ENCODE assay signal across 8 cellular contexts in the genomic region with DNA sequence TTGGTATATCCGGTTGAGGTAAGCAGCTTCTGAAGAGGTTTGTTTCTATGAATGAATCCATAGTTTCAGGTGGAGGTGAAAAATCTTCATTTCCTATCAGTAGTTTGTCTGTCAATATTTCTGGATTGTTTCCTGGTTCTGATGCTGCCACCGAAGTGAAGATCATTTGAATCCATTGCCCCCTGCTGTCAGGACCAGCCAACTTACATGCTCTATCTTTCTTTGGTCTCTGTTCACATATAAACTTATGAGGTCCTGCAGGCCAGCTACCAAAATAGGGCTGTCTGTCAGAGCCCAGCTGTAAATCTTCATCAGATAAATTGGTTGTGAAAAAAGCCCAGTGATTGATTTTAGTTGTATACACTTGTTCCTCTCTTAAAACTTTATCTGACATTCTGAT. TPM values are rescaled to one million over a fixed set of nuclear protein-coding genes. Genes with fewer than 3 reads are reported as not detected.
DNase-seq lines count a peak whose midpoint lies in the region; ATAC-seq and TF ChIP-seq lines count a peak whose summit lies in the region.

No MANE protein-coding gene starts in this region.

- H3K4me1 ChIP-seq in OCI-LY1 (ENCODE audit: insufficient read depth, low read length, severe bottlenecking), result no peaks in the 10 kb centered on the region
- H3K4me1 ChIP-seq in prostate gland (replicated peaks), result no peaks in the 10 kb centered on the region

- H3F3A ChIP-seq in OCI-LY1 (ENCODE audit: insufficient read depth, low read length), result no peaks in the 10 kb centered on the region

- H3K9me3 ChIP-seq in OCI-LY1 (ENCODE audit: low read length) (no peaks in the 10 kb centered on the region), prostate gland (no peaks in the 10 kb centered on the region)

- no peaks in the 10 kb centered on the region for H3K79me2 ChIP-seq in OCI-LY1 (ENCODE audit: insufficient read depth, low read length)

- no peak for DNase-seq in natural killer cell
- no peak for DNase-seq in natural killer cell treated with Interleukin-12 subunit alpha and Interleukin-12 subunit beta and Interleukin-15 and Interleukin-18, amount 100 ng/mL, for 72 hours (ENCODE audit: low spot score)
- DNase-seq in cerebellar cortex (ENCODE audit: low spot score), result peak; percentile 8
- peak; percentile 21 for DNase-seq in prostate gland (ENCODE audit: low spot score)
- no peak for DNase-seq in glutamatergic neuron

- no peak overlapping the region for H3K9ac ChIP-seq in OCI-LY1 (ENCODE audit: low read length)

- no peak overlapping the region for H3K27ac Mint-ChIP-seq in natural killer cell
- no peak overlapping the region for H3K27ac Mint-ChIP-seq in natural killer cell treated with Interleukin-12 subunit alpha and Interleukin-12 subunit beta and Interleukin-15 and Interleukin-18, amount 100 ng/mL, for 72 hours
- no peak overlapping the region for H3K27ac Mint-ChIP-seq in glutamatergic neuron (ENCODE audit: unreplicated experiment)

- no peak overlapping the region for H3K4me2 ChIP-seq in OCI-LY1 (ENCODE audit: low read length)

- H3K9me2 ChIP-seq in OCI-LY1 (ENCODE audit: low read depth, low read length), result no peaks in the 10 kb centered on the region

- H3K36me3 Mint-ChIP-seq in natural killer cell (no peaks in the 10 kb centered on the region), glutamatergic neuron (ENCODE audit: unreplicated experiment) (no peaks in the 10 kb centered on the region)
- no peaks in the 10 kb centered on the region for H3K36me3 Mint-ChIP-seq in natural killer cell treated with Interleukin-12 subunit alpha and Interleukin-12 subunit beta and Interleukin-15 and Interleukin-18, amount 100 ng/mL, for 72 hours

- no peaks in the 10 kb centered on the region for H3K9me3 Mint-ChIP-seq in natural killer cell
- H3K9me3 Mint-ChIP-seq in natural killer cell treated with Interleukin-12 subunit alpha and Interleukin-12 subunit beta and Interleukin-15 and Interleukin-18, amount 100 ng/mL, for 72 hours, result no peaks in the 10 kb centered on the region
- peaks cover 6% of the 10 kb centered on the region for H3K9me3 Mint-ChIP-seq in glutamatergic neuron (ENCODE audit: unreplicated experiment)

- no peak overlapping the region for H3K27ac ChIP-seq in OCI-LY1 (ENCODE audit: low read depth, low read length, poor library complexity, severe bottlenecking)
- no peak overlapping the region for H3K27ac ChIP-seq in prostate gland

- ATAC-seq in natural killer cell, result peak in 2 of 3 donors; percentile 68 to 70
- no peak for ATAC-seq in natural killer cell treated with Interleukin-12 subunit alpha and Interleukin-12 subunit beta and Interleukin-15 and Interleukin-18, amount 100 ng/mL, for 72 hours
- peak; percentile 42 for ATAC-seq in HG02571 (IDR thresholded peaks at IDR 0.05; ENCODE audit: unreplicated experiment)
- ATAC-seq in esophagus mucosa, result no peak

- TF ChIP-seq CTCF in natural killer cell (IDR thresholded peaks at IDR 0.05), result peak; percentile 46
- peak; percentile 60; the same call in 1 of the 2 replicates for TF ChIP-seq CTCF in OCI-LY1 (IDR thresholded peaks at IDR 0.05; ENCODE audit: low read length)
- TF ChIP-seq CTCF in prostate gland (IDR thresholded peaks at IDR 0.05), result peak in 2 of 4 experiments; percentile 28 to 36
- no peak for TF ChIP-seq CTCF in glutamatergic neuron (IDR thresholded peaks at IDR 0.05; ENCODE audit: partially characterized antibody, unreplicated experiment)

- no peaks in the 10 kb centered on the region for H3K27me3 ChIP-seq in OCI-LY1 (ENCODE audit: insufficient read depth, low read length)
- no peaks in the 10 kb centered on the region for H3K27me3 ChIP-seq in prostate gland (replicated peaks; ENCODE audit: insufficient read depth)

- H3K27me3 Mint-ChIP-seq in natural killer cell (ENCODE audit: low read depth in 2 of 2) (no peaks in the 10 kb centered on the region), glutamatergic neuron (ENCODE audit: unreplicated experiment) (no peaks in the 10 kb centered on the region)
- no peaks in the 10 kb centered on the region for H3K27me3 Mint-ChIP-seq in natural killer cell treated with Interleukin-12 subunit alpha and Interleukin-12 subunit beta and Interleukin-15 and Interleukin-18, amount 100 ng/mL, for 72 hours

- intact Hi-C loops in natural killer cell (cut with micrococcal nuclease), result loop anchor here (1.0 to 10.0 kb wide), 2 partner anchors 62 to 178 kb away; no protein-coding TSS in a partner anchor
- intact Hi-C loops in prostate gland (cut with DNase I), result no loop called here

- 39% methylated on average over 2 of the region's 2 CpGs for WGBS in prostate gland

- peak overlapping the region; percentile 56; the same call in 1 of the 2 replicates for H2AFZ ChIP-seq in OCI-LY1 (ENCODE audit: low read length)

- no peak for TF ChIP-seq POLR2A in prostate gland (IDR thresholded peaks at IDR 0.05)

- H3K4me1 Mint-ChIP-seq in natural killer cell (peaks cover 0 to 5% of the 10 kb centered on the region in 2 donors), glutamatergic neuron (ENCODE audit: low read depth, unreplicated experiment) (peaks cover 11% of the 10 kb centered on the region)
- H3K4me1 Mint-ChIP-seq in natural killer cell treated with Interleukin-12 subunit alpha and Interleukin-12 subunit beta and Interleukin-15 and Interleukin-18, amount 100 ng/mL, for 72 hours (ENCODE audit: low read depth in 2 of 2), result peaks cover under 1 to 7% of the 10 kb centered on the region in 2 donors

- no peaks in the 10 kb centered on the region for H3K36me3 ChIP-seq in OCI-LY1 (ENCODE audit: insufficient read depth, low read length)
- no peaks in the 10 kb centered on the region for H3K36me3 ChIP-seq in prostate gland

- no peak overlapping the region for H3K4me3 Mint-ChIP-seq in natural killer cell
- no peak overlapping the region for H3K4me3 Mint-ChIP-seq in natural killer cell treated with Interleukin-12 subunit alpha and Interleukin-12 subunit beta and Interleukin-15 and Interleukin-18, amount 100 ng/mL, for 72 hours
- no peak overlapping the region for H3K4me3 Mint-ChIP-seq in glutamatergic neuron (ENCODE audit: unreplicated experiment)

- H3K4me3 ChIP-seq in OCI-LY1 (ENCODE audit: low read depth, low read length, poor library complexity, severe bottlenecking) (no peak overlapping the region), prostate gland (no peak overlapping the region)

- H4K20me1 ChIP-seq in OCI-LY1 (ENCODE audit: insufficient read depth, low read length), result no peaks in the 10 kb centered on the region

RNA-seq across cellular contexts. Expression of gene N4BP2L1, which starts 15.2 kb away (rescaled TPM):
- total RNA-seq in natural killer cell, result 10 to 100 TPM; 52.1 to 82.9 (median 75.4) TPM
- 10 to 100 TPM; 14.6 to 23.9 TPM for total RNA-seq in natural killer cell treated with Interleukin-12 subunit alpha and Interleukin-12 subunit beta and Interleukin-15 and Interleukin-18, amount 100 ng/mL, for 72 hours
- 10 to 100 TPM; 20.9 to 22.7 TPM for total RNA-seq in prostate gland
- 1.9 TPM for total RNA-seq in glutamatergic neuron (ENCODE audit: unreplicated experiment)
- total RNA-seq in esophagus mucosa, result 1.8 TPM

Comparison
In these comparisons a context has a peak if more than half of its experiments do, and no peak if none do; other contexts are left out.
1. ATAC-seq: peak in natural killer cell (2 of 3) and HG02571 (single experiment); none in natural killer cell treated with Interleukin-12 subunit alpha and Interleukin-12 subunit beta and Interleukin-15 and Interleukin-18, amount 100 ng/mL, for 72 hours (0 of 2) and esophagus mucosa (single experiment).
2. DNase-seq: peak in cerebellar cortex (single experiment) and prostate gland (single experiment); none in natural killer cell (single experiment), natural killer cell treated with Interleukin-12 subunit alpha and Interleukin-12 subunit beta and Interleukin-15 and Interleukin-18, amount 100 ng/mL, for 72 hours (single experiment) and glutamatergic neuron (single experiment).